In genomic region chr9:2465516-2465915, GRCh38 we compare ENCODE assay signal across 19 cellular contexts.
"Had no signal": no experiment of that assay in that cellular context is flagged by ENCODE, and none has a peak within 500 bp of the region (broad histone marks: within the 10 kb centered on the region; RNA-seq: fewer than 3 reads in every experiment).

No MANE protein-coding gene starts in this region.

- H3K4me3 Mint-ChIP-seq: activated T-cell treated with anti-CD3 and anti-CD28 coated beads, Interleukin-2, amount 50 U/mL, for 4 hours; brain; dendritic cell treated with granulocyte-macrophage colony-stimulating factor and Interleukin-4, amounts not matched to agents 40 ng/mL and 50 ng/mL, for 4 days; effector memory CD8-positive, alpha-beta T cell; stimulated activated naive B cell treated with anti-CD40 and anti-IgM and Interleukin-4, amounts not matched to agents 10 μg/mL and 1 μg/mL and 100 μg/mL, for 72 hours; T-helper 1 cell treated with Interleukin-12 subunit alpha and Interleukin-12 subunit beta and Interleukin-4 antibody, amounts not matched to agents 30 μg/mL and 1 μg/mL, for 36 hours had no signal

- H3K36me3 ChIP-seq: gastroesophageal sphincter, spleen, suprapubic skin, uterus had no signal

- H3K27ac Mint-ChIP-seq: activated naive CD4-positive, alpha-beta T cell treated with anti-CD3 and anti-CD28 coated beads, Interleukin-2, amount 50 U/mL, for 72 hours; dendritic cell treated with granulocyte-macrophage colony-stimulating factor and Interleukin-4, amounts not matched to agents 40 ng/mL and 50 ng/mL, for 4 days; effector memory CD8-positive, alpha-beta T cell; stimulated activated naive B cell treated with anti-CD40 and anti-IgM and Interleukin-4, amounts not matched to agents 10 μg/mL and 1 μg/mL and 100 μg/mL, for 72 hours; T-helper 1 cell treated with Interleukin-12 subunit alpha and Interleukin-12 subunit beta and Interleukin-4 antibody, amounts not matched to agents 30 μg/mL and 1 μg/mL, for 36 hours had no signal

- H3K4me3 ChIP-seq: gastroesophageal sphincter, spleen, suprapubic skin, uterus had no signal

- H3K27me3 Mint-ChIP-seq: dendritic cell treated with granulocyte-macrophage colony-stimulating factor and Interleukin-4, amounts not matched to agents 40 ng/mL and 50 ng/mL, for 4 days had no signal

- H3K27ac ChIP-seq: gastroesophageal sphincter, spleen, suprapubic skin, uterus had no signal

- H3K36me3 Mint-ChIP-seq: activated naive CD4-positive, alpha-beta T cell treated with anti-CD3 and anti-CD28 coated beads, Interleukin-2, amount 50 U/mL, for 72 hours; stimulated activated naive B cell treated with anti-CD40 and anti-IgM and Interleukin-4, amounts not matched to agents 10 μg/mL and 1 μg/mL and 100 μg/mL, for 72 hours had no signal

- ATAC-seq: effector memory CD8-positive, alpha-beta T cell; gastroesophageal sphincter had no signal

- H3K4me1 ChIP-seq: spleen, suprapubic skin, uterus had no signal

- DNase-seq: activated CD4-positive, alpha-beta T cell treated with anti-CD3 and anti-CD28 coated beads for 1 hour; activated CD4-positive, alpha-beta T cell treated with anti-CD3 and anti-CD28 coated beads, Interleukin-2, amount 50 U/mL, for 48 hours; activated effector memory CD4-positive, alpha-beta T cell treated with anti-CD3 and anti-CD28 coated beads, Interleukin-2, amount 50 U/mL, for 16 hours; activated T-cell treated with anti-CD3 and anti-CD28 coated beads, Interleukin-2, amount 50 U/mL, for 4 hours; amniotic stem cell; effector memory CD8-positive, alpha-beta T cell; left ventricle myocardium superior; posterior cingulate gyrus; right cardiac atrium; spleen; stimulated activated CD4-positive, alpha-beta T cell treated with anti-CD3 and anti-CD28 coated beads, Interleukin-2, amount 100 ng/mL, for 24 hours; uterus had no signal

- H3K9me3 Mint-ChIP-seq: effector memory CD8-positive, alpha-beta T cell; T-helper 1 cell treated with Interleukin-12 subunit alpha and Interleukin-12 subunit beta and Interleukin-4 antibody, amounts not matched to agents 30 μg/mL and 1 μg/mL, for 36 hours had no signal

- H3K27me3 ChIP-seq: gastroesophageal sphincter, spleen, suprapubic skin, uterus had no signal

- H3K9me3 ChIP-seq: gastroesophageal sphincter, suprapubic skin, uterus had no signal
